Comparison of ENCODE assay signal across 2 cellular contexts in genomic region chr2:47737191-47737975, GRCh38.
TF ChIP-seq lines count a peak whose summit lies in the region.

No MANE protein-coding gene starts in this region.

TF ChIP-seq in H1, 55 proteins besides CTCF, POLR2A, EP300 and RAD21:
- TF ChIP-seq CEBPB (IDR thresholded peaks at IDR 0.05; ENCODE audit: low read depth, low read length) = 0 out of 2 replicates have a peak, but pooled peaks have one; percentile 32
- TF ChIP-seq ATF2 (IDR thresholded peaks at IDR 0.05; ENCODE audit: low read length) = no peak

TF ChIP-seq in HepG2, 621 proteins besides CTCF, POLR2A, EP300 and RAD21:
- TF ChIP-seq ZNF136 (CRISPR knock-in tag; IDR thresholded peaks at IDR 0.05; ENCODE audit: low read depth) (no peak), CEBPB (IDR thresholded peaks at IDR 0.05; ENCODE audit: borderline replicate concordance, low read depth, low read length) (peak; percentile 66), CEBPG (CRISPR knock-in tag; IDR thresholded peaks at IDR 0.05) (0 out of 2 replicates have a peak, but pooled peaks have one; percentile 39), ZNF770 (CRISPR knock-in tag; IDR thresholded peaks at IDR 0.05) (peak; percentile 39; the same call in 1 of the 2 replicates)
